Comparison of ENCODE assay signal across 21 cellular contexts in genomic region chr15:57731543-57732103, GRCh38.
"Had no signal": no experiment of that assay in that cellular context is flagged by ENCODE, and none has a peak within 500 bp of the region (broad histone marks: within the 10 kb centered on the region; RNA-seq: fewer than 3 reads in every experiment).

No MANE protein-coding gene starts in this region.

- H3K9me3 Mint-ChIP-seq: activated CD4-positive, alpha-beta T cell treated with anti-CD3 and anti-CD28 coated beads, Interleukin-2, amount 10 ng/mL, durations not matched to agents 24 days and 14 days; activated CD8-positive, alpha-beta T cell treated with anti-CD3 and anti-CD28 coated beads for 36 hours; activated naive CD8-positive, alpha-beta T cell treated with anti-CD3 and anti-CD28 coated beads for 36 hours; activated T-helper 17 cell treated with anti-CD3 and anti-CD28 coated beads, Interleukin-2, amount 50 U/mL, for 72 hours; dendritic cell treated with granulocyte-macrophage colony-stimulating factor and Interleukin-4, amounts not matched to agents 40 ng/mL and 50 ng/mL, for 4 days; stimulated activated naive CD8-positive, alpha-beta T cell treated with anti-CD3 and anti-CD28 coated beads, Interleukin-15, amount 100 ng/mL, for 72 hours had no signal

- H3K4me1 Mint-ChIP-seq: activated T-helper 17 cell treated with anti-CD3 and anti-CD28 coated beads, Interleukin-2, amount 50 U/mL, for 72 hours; stimulated activated naive CD8-positive, alpha-beta T cell treated with anti-CD3 and anti-CD28 coated beads, Interleukin-15, amount 100 ng/mL, for 72 hours had no signal

- H3K36me3 Mint-ChIP-seq: activated naive CD8-positive, alpha-beta T cell treated with anti-CD3 and anti-CD28 coated beads for 36 hours had no signal

- DNase-seq: activated CD4-positive, alpha-beta T cell treated with anti-CD3 and anti-CD28 coated beads, Interleukin-2, amount 10 ng/mL, durations not matched to agents 24 days and 14 days; activated CD4-positive, CD25-positive, alpha-beta regulatory T cell; activated CD8-positive, alpha-beta T cell treated with anti-CD3 and anti-CD28 coated beads for 36 hours; activated naive CD4-positive, alpha-beta T cell; activated naive CD8-positive, alpha-beta T cell treated with anti-CD3 and anti-CD28 coated beads for 36 hours; activated T-cell treated with anti-CD3 and anti-CD28 coated beads, Interleukin-2, amount 50 U/mL, for 1 hour; amniotic stem cell; effector CD8-positive, alpha-beta T cell; left cardiac atrium; psoas muscle; right cardiac atrium; small intestine; stimulated activated CD4-positive, alpha-beta T cell treated with anti-CD3 and anti-CD28 coated beads, Interleukin-15, amount 100 ng/mL, for 24 hours; stimulated activated CD4-positive, alpha-beta T cell treated with anti-CD3 and anti-CD28 coated beads, Interleukin-2, amount 100 ng/mL, for 48 hours; stimulated activated naive CD8-positive, alpha-beta T cell treated with anti-CD3 and anti-CD28 coated beads, Interleukin-15, amount 100 ng/mL, for 72 hours; transverse colon had no signal

- H3K27me3 Mint-ChIP-seq: activated CD8-positive, alpha-beta T cell treated with anti-CD3 and anti-CD28 coated beads for 36 hours; activated naive CD8-positive, alpha-beta T cell treated with anti-CD3 and anti-CD28 coated beads for 36 hours; activated T-helper 17 cell treated with anti-CD3 and anti-CD28 coated beads, Interleukin-2, amount 50 U/mL, for 72 hours; dendritic cell treated with granulocyte-macrophage colony-stimulating factor and Interleukin-4, amounts not matched to agents 40 ng/mL and 50 ng/mL, for 4 days; stimulated activated naive CD8-positive, alpha-beta T cell treated with anti-CD3 and anti-CD28 coated beads, Interleukin-15, amount 100 ng/mL, for 72 hours had no signal

- H3K27me3 ChIP-seq: suprapubic skin, transverse colon, vagina had no signal

- H3K36me3 ChIP-seq: suprapubic skin, transverse colon, vagina had no signal

- H3K4me3 ChIP-seq: psoas muscle, suprapubic skin, transverse colon, vagina had no signal

- H3K9me3 ChIP-seq: psoas muscle, suprapubic skin, transverse colon, vagina had no signal

- H3K27ac Mint-ChIP-seq: activated CD4-positive, alpha-beta T cell treated with anti-CD3 and anti-CD28 coated beads, Interleukin-2, amount 10 ng/mL, durations not matched to agents 24 days and 14 days; activated CD8-positive, alpha-beta T cell treated with anti-CD3 and anti-CD28 coated beads for 36 hours; activated naive CD8-positive, alpha-beta T cell treated with anti-CD3 and anti-CD28 coated beads for 36 hours; activated T-helper 17 cell treated with anti-CD3 and anti-CD28 coated beads, Interleukin-2, amount 50 U/mL, for 72 hours; dendritic cell treated with granulocyte-macrophage colony-stimulating factor and Interleukin-4, amounts not matched to agents 40 ng/mL and 50 ng/mL, for 4 days; stimulated activated naive CD8-positive, alpha-beta T cell treated with anti-CD3 and anti-CD28 coated beads, Interleukin-15, amount 100 ng/mL, for 72 hours had no signal

- H3K4me3 Mint-ChIP-seq: activated CD4-positive, alpha-beta T cell treated with anti-CD3 and anti-CD28 coated beads, Interleukin-2, amount 10 ng/mL, durations not matched to agents 24 days and 14 days; activated CD8-positive, alpha-beta T cell treated with anti-CD3 and anti-CD28 coated beads for 36 hours; activated naive CD8-positive, alpha-beta T cell treated with anti-CD3 and anti-CD28 coated beads for 36 hours; activated T-helper 17 cell treated with anti-CD3 and anti-CD28 coated beads, Interleukin-2, amount 50 U/mL, for 72 hours; dendritic cell treated with granulocyte-macrophage colony-stimulating factor and Interleukin-4, amounts not matched to agents 40 ng/mL and 50 ng/mL, for 4 days; stimulated activated naive CD8-positive, alpha-beta T cell treated with anti-CD3 and anti-CD28 coated beads, Interleukin-15, amount 100 ng/mL, for 72 hours had no signal

- H3K27ac ChIP-seq: psoas muscle, suprapubic skin, transverse colon, vagina had no signal

- H3K4me1 ChIP-seq: psoas muscle, transverse colon had no signal

- FAIRE-seq: small intestine had no signal

- ATAC-seq: activated CD8-positive, alpha-beta T cell treated with anti-CD3 and anti-CD28 coated beads for 36 hours; activated T-helper 17 cell treated with anti-CD3 and anti-CD28 coated beads, Interleukin-2, amount 50 U/mL, for 72 hours; esophagus mucosa; right cardiac atrium; stimulated activated naive CD8-positive, alpha-beta T cell treated with anti-CD3 and anti-CD28 coated beads, Interleukin-15, amount 100 ng/mL, for 72 hours had no signal
